Comparison of ENCODE assay signal across 10 cellular contexts in genomic region chr4:82469776-82470345, GRCh38. TPM values are rescaled to one million over a fixed set of nuclear protein-coding genes. Genes with fewer than 3 reads are reported as not detected.
DNase-seq lines count a peak whose midpoint lies in the region; ATAC-seq and TF ChIP-seq lines count a peak whose summit lies in the region.
"Had no signal": no experiment of that assay in that cellular context is flagged by ENCODE, and none has a peak within 500 bp of the region (broad histone marks: within the 10 kb centered on the region; RNA-seq: fewer than 3 reads in every experiment).

No MANE protein-coding gene starts in this region.

- no peaks in the 10 kb centered on the region for H4K20me1 ChIP-seq in IMR-90 (ENCODE audit: insufficient read depth, low read length)

- no peaks in the 10 kb centered on the region for H3K79me1 ChIP-seq in IMR-90 (ENCODE audit: low read depth in 1 of 2, low read length in 2 of 2)

- H4K91ac ChIP-seq in IMR-90 (ENCODE audit: insufficient read depth, low read depth, low read length): no peak overlapping the region

- H3K23ac ChIP-seq in IMR-90 (ENCODE audit: low read depth, low read length): no peak overlapping the region

- H3K4me3 ChIP-seq in IMR-90 (ENCODE audit: insufficient read depth, low read depth, low read length): no peak overlapping the region
- H3K4me3 ChIP-seq in choroid plexus epithelial cell (ENCODE audit: low read depth, low read length): no peak overlapping the region
- H3K4me3 ChIP-seq in right lobe of liver: no peak overlapping the region
- no peak overlapping the region for H3K4me3 ChIP-seq in HAP-1

- H2AFZ ChIP-seq in IMR-90 (replicated peaks; ENCODE audit: low read length, poor library complexity): no peak overlapping the region

- H3K36me3 ChIP-seq in IMR-90 (ENCODE audit: control insufficient read depth, insufficient read depth, low read length): no peaks in the 10 kb centered on the region; the same call in 1 of the 2 replicates
- H3K36me3 ChIP-seq in right lobe of liver: no peaks in the 10 kb centered on the region
- H3K36me3 ChIP-seq in HAP-1 (replicated peaks): no peaks in the 10 kb centered on the region; the same call in 1 of the 2 replicates

- H3K9me3 ChIP-seq in IMR-90 (ENCODE audit: control insufficient read depth, insufficient read depth, low read length) (peaks cover 2% of the 10 kb centered on the region; the same call in 1 of the 2 replicates), right lobe of liver (no peaks in the 10 kb centered on the region), HAP-1 (no peaks in the 10 kb centered on the region)

- H3K9me3 Mint-ChIP-seq in activated T-cell treated with anti-CD3 and anti-CD28 coated beads, Interleukin-2, amount 50 U/mL, for 24 hours: no peaks in the 10 kb centered on the region
- H3K9me3 Mint-ChIP-seq in Calu3 (ENCODE audit: low read depth, unreplicated experiment): no peaks in the 10 kb centered on the region

- no peak overlapping the region for H2BK15ac ChIP-seq in IMR-90 (ENCODE audit: low read depth, low read length)

- 0 out of 2 replicates have a peak overlapping the region, but pooled peaks have one; percentile 19 for H3K14ac ChIP-seq in IMR-90 (replicated peaks; ENCODE audit: low read depth, low read length)

- H3K4me1 Mint-ChIP-seq in activated T-cell treated with anti-CD3 and anti-CD28 coated beads, Interleukin-2, amount 50 U/mL, for 24 hours (ENCODE audit: low read depth): no peaks in the 10 kb centered on the region
- H3K4me1 Mint-ChIP-seq in Calu3 (ENCODE audit: low read depth, unreplicated experiment): no peaks in the 10 kb centered on the region

- no peak overlapping the region for H2AK9ac ChIP-seq in IMR-90 (replicated peaks; ENCODE audit: low read depth, low read length, poor library complexity)

- H3K36me3 Mint-ChIP-seq in activated T-cell treated with anti-CD3 and anti-CD28 coated beads, Interleukin-2, amount 50 U/mL, for 24 hours (ENCODE audit: low read depth): peaks cover 64% of the 10 kb centered on the region
- no peaks in the 10 kb centered on the region for H3K36me3 Mint-ChIP-seq in Calu3 (ENCODE audit: insufficient read depth, unreplicated experiment)

- H4K5ac ChIP-seq in IMR-90 (ENCODE audit: low read depth, low read length): no peak overlapping the region

- H3K56ac ChIP-seq in IMR-90 (ENCODE audit: extremely low read depth, insufficient read depth, low read length): no peak overlapping the region

- no peak overlapping the region for H2AK5ac ChIP-seq in IMR-90 (ENCODE audit: low read depth, low read length)

- no peak overlapping the region for H3K18ac ChIP-seq in IMR-90 (ENCODE audit: low read depth, low read length)

- WGBS in IMR-90 (ENCODE audit: extremely low coverage in 2 of 2, insufficient read length in 1 of 2), 2 experiments: no CpG with 5 or more reads among the region's 2 CpGs
- 50% methylated on average over 1 of the region's 2 CpGs for WGBS in right lobe of liver (ENCODE audit: insufficient coverage, low coverage, low lambda C conversion rate, missing lambda C conversion rate)

- H3K27me3 ChIP-seq in IMR-90 (ENCODE audit: control insufficient read depth, insufficient read depth, low read length): no peaks in the 10 kb centered on the region
- H3K27me3 ChIP-seq in right lobe of liver: no peaks in the 10 kb centered on the region
- H3K27me3 ChIP-seq in HAP-1 (ENCODE audit: low read depth): no peaks in the 10 kb centered on the region

- intact Hi-C loops in IMR-90 (cut with micrococcal nuclease): loop anchor here (10.0 kb wide), 1 partner anchor 985 kb away; the partner anchor contains the start of genes HELQ and MRPS18C
- intact Hi-C loops in right lobe of liver (cut with DNase I): loop anchor here in 1 of 2 donors (10.0 kb wide), 1 partner anchor 275 kb away; no protein-coding TSS in a partner anchor
- intact Hi-C loops in Calu3 (cut with micrococcal nuclease; ENCODE audit: unreplicated experiment): loop anchor here (10.0 kb wide), 1 partner anchor 265 kb away; no protein-coding TSS in a partner anchor

- BruUV-seq in IMR-90 (replicated peaks; lab: Mats Ljungman, UMichigan) (no TSS peak), Calu3 (replicated peaks; lab: Mats Ljungman, UMichigan) (no TSS peak)

- H3K4me1 ChIP-seq in IMR-90 (ENCODE audit: control insufficient read depth, insufficient read depth, low read length): no peaks in the 10 kb centered on the region; the same call in 1 of the 2 replicates
- no peaks in the 10 kb centered on the region for H3K4me1 ChIP-seq in right lobe of liver
- peaks cover 4% of the 10 kb centered on the region for H3K4me1 ChIP-seq in HAP-1

- no peak overlapping the region for H3K4me2 ChIP-seq in IMR-90 (ENCODE audit: low read depth, low read length)

- H3K4ac ChIP-seq in IMR-90 (ENCODE audit: low read depth, low read length): no peak overlapping the region; the same call in 1 of the 2 replicates

- DNase-seq in AG09319 (ENCODE audit: extremely low read depth, low read depth) (peak; percentile 4), IMR-90 (peak; percentile 70), choroid plexus epithelial cell (ENCODE audit: low read depth) (peak; percentile 79), right lobe of liver (no peak), HAP-1 (ENCODE audit: low spot score in 2 of 2) (no peak), DMS153 treated with DMSO at 0.1 percent for 48 hours (lab: John Stamatoyannopoulos, UW; ENCODE audit: unreplicated experiment) (no peak), Calu3 (no peak)
- no peak for DNase-seq in activated T-cell treated with anti-CD3 and anti-CD28 coated beads, Interleukin-2, amount 50 U/mL, for 24 hours
- DNase-seq: activated gamma-delta T cell treated with Interleukin-2 at 50 U/mL for 16 hours, T-helper 1 cell had no signal

- no peak overlapping the region for H2BK5ac ChIP-seq in IMR-90 (ENCODE audit: low read depth, low read length, poor library complexity, severe bottlenecking)

- TF ChIP-seq POLR2A in IMR-90 (IDR thresholded peaks at IDR 0.05; ENCODE audit: low read depth, low read length) (no peak), right lobe of liver (IDR thresholded peaks at IDR 0.05) (no peak)

- H3K27me3 Mint-ChIP-seq in activated T-cell treated with anti-CD3 and anti-CD28 coated beads, Interleukin-2, amount 50 U/mL, for 24 hours: no peaks in the 10 kb centered on the region
- H3K27me3 Mint-ChIP-seq in Calu3 (ENCODE audit: unreplicated experiment): no peaks in the 10 kb centered on the region

- dilution Hi-C loops in IMR-90 (cut with HindIII; ENCODE audit: low sequenced_read_pairs, unreplicated experiment): no loop called here

- CTCF ChIA-PET in IMR-90 (lab: Yijun Ruan, JAX) (interaction anchor here (1.3 kb wide), 1 partner anchor 20 kb away, joined by 4 read pairs; no protein-coding TSS in a partner anchor), Calu3 (lab: Charles Lee) (no interaction called here)

- no peaks in the 10 kb centered on the region; the same call in 1 of the 2 replicates for H3K9me1 ChIP-seq in IMR-90 (ENCODE audit: insufficient read depth, low read length)

- no peak overlapping the region for H3K4me3 Mint-ChIP-seq in activated T-cell treated with anti-CD3 and anti-CD28 coated beads, Interleukin-2, amount 50 U/mL, for 24 hours
- H3K4me3 Mint-ChIP-seq in Calu3 (ENCODE audit: low read depth, unreplicated experiment): no peak overlapping the region

- H2BK120ac ChIP-seq in IMR-90 (ENCODE audit: low read depth, low read length): no peak overlapping the region

- TF ChIP-seq CTCF in AG09319 (IDR thresholded peaks at IDR 0.05; ENCODE audit: low read depth, low read length): no peak; the same call in 1 of the 2 replicates
- TF ChIP-seq CTCF in IMR-90 (conservative IDR thresholded peaks at IDR 0.05; ENCODE audit: low read depth, low read length): no peak
- no peak for TF ChIP-seq CTCF in choroid plexus epithelial cell (conservative IDR thresholded peaks at IDR 0.05; ENCODE audit: low read depth, low read length)
- peak in 1 of 4 donors; percentile 4 for TF ChIP-seq CTCF in right lobe of liver (IDR thresholded peaks at IDR 0.05)
- TF ChIP-seq CTCF in Calu3 (IDR thresholded peaks at IDR 0.05; ENCODE audit: unreplicated experiment): no peak

- no peak overlapping the region for H3K9ac ChIP-seq in IMR-90 (ENCODE audit: low read depth, low read length)

- H3K27ac Mint-ChIP-seq in activated T-cell treated with anti-CD3 and anti-CD28 coated beads, Interleukin-2, amount 50 U/mL, for 24 hours: no peak overlapping the region
- H3K27ac Mint-ChIP-seq in Calu3 (ENCODE audit: unreplicated experiment): no peak overlapping the region

- H2BK20ac ChIP-seq in IMR-90 (ENCODE audit: low read depth, low read length): no peak overlapping the region

- ATAC-seq in IMR-90 (ENCODE audit: low read depth) (peak; percentile 95), right lobe of liver (peak in 3 of 4 donors; percentile 33 to 54 (median 41))

- no peak overlapping the region for H4K8ac ChIP-seq in IMR-90 (ENCODE audit: low read depth in 2 of 2, low read length in 2 of 2)

- POLR2A ChIA-PET in IMR-90 (lab: Charles Lee; ENCODE audit: unreplicated experiment): no interaction called here

- peak; percentile 18; the same call in 1 of the 2 replicates for TF ChIP-seq RAD21 in IMR-90 (IDR thresholded peaks at IDR 0.05; ENCODE audit: low read length)

- H3K27ac ChIP-seq in IMR-90 (ENCODE audit: insufficient read depth, low read length): no peak overlapping the region
- H3K27ac ChIP-seq in right lobe of liver: no peak overlapping the region

- in situ Hi-C loops in IMR-90 (cut with MboI; ENCODE audit: low sequenced_read_pairs) (loop anchor here (10.0 kb wide), 1 partner anchor 355 kb away; no protein-coding TSS in a partner anchor), HAP-1 (cut with MboI; ENCODE audit: low sequenced_read_pairs) (loop anchor here (25.0 kb wide), 2 partner anchors 392 to 792 kb away; no protein-coding TSS in a partner anchor)

TF ChIP-seq in IMR-90, 13 proteins besides CTCF, POLR2A, EP300 and RAD21 (continues in another document):
- no peak for TF ChIP-seq NFE2L2 (IDR thresholded peaks at IDR 0.05; ENCODE audit: low read depth, low read length)
- TF ChIP-seq MAZ (IDR thresholded peaks at IDR 0.05; ENCODE audit: borderline replicate concordance, low read depth, low read length): no peak
- TF ChIP-seq MAFK (IDR thresholded peaks at IDR 0.05; ENCODE audit: low read depth, low read length): no peak
- no peak for TF ChIP-seq MXI1 (IDR thresholded peaks at IDR 0.05; ENCODE audit: borderline replicate concordance, low read depth, low read length)
- no peak for TF ChIP-seq CEBPB (IDR thresholded peaks at IDR 0.05; ENCODE audit: low read depth, low read length)

RNA-seq across cellular contexts. Expression of gene ENOPH1, which starts 39.5 kb away (rescaled TPM):
- 36.0 and 51.7 TPM in 2 replicates for total RNA-seq in IMR-90 (2012; rRNA removed)
- 12.3 and 18.0 TPM in 2 replicates for polyA plus RNA-seq in IMR-90 (2012; rRNA removed)
- 3.7 and 4.8 TPM in 2 replicates for polyA plus RNA-seq in IMR-90 (2012; cell fraction: cytosol; rRNA removed)
- 1.5 and 5.9 TPM in 2 replicates for polyA plus RNA-seq in IMR-90 (2012; cell fraction: nucleus; rRNA removed; ENCODE audit: low replicate concordance)
- total RNA-seq in right lobe of liver: 10 to 100 TPM in 3 of 6 experiments, 1 to 10 TPM in 3; 8.2 to 18.9 (median 9.9) TPM
- 43.3 and 43.6 TPM in 2 replicates for total RNA-seq in Calu3 (2022)

RNA-seq across cellular contexts. Expression of gene HNRNPDL, which starts 39.6 kb away (rescaled TPM):
- total RNA-seq in IMR-90 (2012; rRNA removed) (52.9 and 203 TPM in 2 replicates), right lobe of liver (10 to 100 TPM; 43.0 to 55.0 (median 52.4) TPM), Calu3 (2022) (180 and 198 TPM in 2 replicates)
- 249 and 276 TPM in 2 replicates for polyA plus RNA-seq in IMR-90 (2012; rRNA removed)
- 25.2 and 31.1 TPM in 2 replicates for polyA plus RNA-seq in IMR-90 (2012; cell fraction: cytosol; rRNA removed)
- polyA plus RNA-seq in IMR-90 (2012; cell fraction: nucleus; rRNA removed; ENCODE audit: low replicate concordance): 95.7 and 500 TPM in 2 replicates

Comparison
In these comparisons a context has a peak if more than half of its experiments do, and no peak if none do; other contexts are left out.
1. DNase-seq: peak in AG09319 (single experiment), IMR-90 (single experiment) and choroid plexus epithelial cell (single experiment); none in right lobe of liver (0 of 3), HAP-1 (0 of 2), activated T-cell treated with anti-CD3 and anti-CD28 coated beads, Interleukin-2, amount 50 U/mL, for 24 hours (single experiment), DMS153 treated with DMSO at 0.1 percent for 48 hours (single experiment) and Calu3 (single experiment).